Comparison of ENCODE assay signal across 8 cellular contexts in the genomic region with DNA sequence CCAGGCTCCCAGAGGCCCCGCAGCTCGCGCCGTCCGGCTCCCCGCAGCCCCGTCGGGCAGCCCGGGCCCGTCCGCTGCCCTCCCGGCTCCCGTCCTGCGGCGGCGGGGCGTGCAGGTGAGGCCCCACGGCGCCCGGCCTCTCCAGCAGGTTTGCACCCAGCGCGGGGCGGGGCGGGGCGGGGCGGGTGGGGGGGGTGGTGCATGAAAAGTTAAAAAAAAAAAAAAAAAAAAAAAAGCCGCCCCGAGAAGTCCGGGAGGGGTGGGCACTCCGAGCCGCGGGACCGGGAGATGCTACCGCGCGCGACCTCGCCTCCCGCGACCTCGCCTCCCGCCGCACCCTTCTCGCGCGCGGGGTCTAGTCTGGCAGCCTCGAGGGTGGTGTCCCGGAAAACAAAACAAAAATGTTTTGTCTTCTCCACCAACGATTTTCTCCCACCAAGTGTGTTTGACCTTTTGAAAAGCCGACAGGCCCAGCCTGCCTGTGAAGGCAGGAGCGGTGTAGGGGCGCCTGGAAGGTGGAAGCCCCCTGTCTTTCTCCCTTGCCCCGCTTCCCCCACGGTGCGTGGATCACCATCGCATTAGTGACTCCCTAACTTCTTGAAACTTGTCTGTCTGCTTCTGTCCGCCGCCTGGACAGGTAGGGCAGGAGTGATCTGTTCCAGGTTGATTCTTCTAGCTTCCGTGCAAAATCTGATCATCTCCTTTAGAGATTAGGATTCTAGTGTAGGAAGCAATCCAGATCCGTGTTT. TPM values are rescaled to one million over a fixed set of nuclear protein-coding genes. Genes with fewer than 3 reads are reported as not detected.
DNase-seq lines count a peak whose midpoint lies in the region; ATAC-seq and TF ChIP-seq lines count a peak whose summit lies in the region.

No MANE protein-coding gene starts in this region.

- no peaks in the 10 kb centered on the region for H3K27me3 Mint-ChIP-seq in Caco-2 (ENCODE audit: insufficient read depth, unreplicated experiment)
- no peaks in the 10 kb centered on the region for H3K27me3 Mint-ChIP-seq in activated naive CD8-positive, alpha-beta T cell treated with anti-CD3 and anti-CD28 coated beads for 36 hours
- H3K27me3 Mint-ChIP-seq in stimulated activated memory B cell treated with anti-CD40 and anti-IgM and Interleukin-4, amounts not matched to agents 10 μg/mL and 1 μg/mL and 100 μg/mL, for 72 hours = no peaks in the 10 kb centered on the region

- CTCF ChIA-PET in Caco-2 (lab: Charles Lee) = interaction anchor here (0.7 to 1.7 kb wide), 5 partner anchors 38 to 88 kb away, joined by 3 to 8 read pairs (median 7); a partner anchor contains a TSS

- H3K4me1 Mint-ChIP-seq in Caco-2 (ENCODE audit: low read depth, unreplicated experiment) = peaks cover 10% of the 10 kb centered on the region
- peaks cover 62% of the 10 kb centered on the region for H3K4me1 Mint-ChIP-seq in activated naive CD8-positive, alpha-beta T cell treated with anti-CD3 and anti-CD28 coated beads for 36 hours
- peaks cover 61% of the 10 kb centered on the region for H3K4me1 Mint-ChIP-seq in stimulated activated memory B cell treated with anti-CD40 and anti-IgM and Interleukin-4, amounts not matched to agents 10 μg/mL and 1 μg/mL and 100 μg/mL, for 72 hours

- peaks cover 5% of the 10 kb centered on the region; the same call in 1 of the 2 replicates for H3K4me1 ChIP-seq in Caco-2
- peaks cover 33% of the 10 kb centered on the region for H3K4me1 ChIP-seq in HUES48 (ENCODE audit: control insufficient read depth, insufficient read depth, low read length)
- peaks cover 15% of the 10 kb centered on the region for H3K4me1 ChIP-seq in iPS-15b (ENCODE audit: control insufficient read depth, insufficient read depth, low read length)

- intact Hi-C loops in Caco-2 (cut with micrococcal nuclease; ENCODE audit: unreplicated experiment) = loop anchor here (2.0 kb wide), 1 partner anchor 88 kb away; a partner anchor contains a TSS

- TF ChIP-seq CTCF in Caco-2 (IDR thresholded peaks at IDR 0.05; ENCODE audit: insufficient read depth in 1 of 2, low read depth in 1 of 2, low read length in 1 of 2, severe bottlenecking in 1 of 2, unreplicated experiment in 1 of 2) = no peak

- no TSS peak for BruUV-seq in Caco-2 (replicated peaks; lab: Mats Ljungman, UMichigan)

- H3K27me3 ChIP-seq in Caco-2 (replicated peaks; ENCODE audit: control insufficient read depth, insufficient read depth, low read length) = no peaks in the 10 kb centered on the region
- no peaks in the 10 kb centered on the region for H3K27me3 ChIP-seq in HUES48 (ENCODE audit: control insufficient read depth, insufficient read depth, low read length)
- H3K27me3 ChIP-seq in iPS-15b (ENCODE audit: control insufficient read depth, insufficient read depth, low read length) = no peaks in the 10 kb centered on the region

- peak overlapping the region; percentile 84 for H3K4me3 Mint-ChIP-seq in Caco-2 (ENCODE audit: unreplicated experiment)
- H3K4me3 Mint-ChIP-seq in activated naive CD8-positive, alpha-beta T cell treated with anti-CD3 and anti-CD28 coated beads for 36 hours = peak overlapping the region; percentile 98
- H3K4me3 Mint-ChIP-seq in stimulated activated memory B cell treated with anti-CD40 and anti-IgM and Interleukin-4, amounts not matched to agents 10 μg/mL and 1 μg/mL and 100 μg/mL, for 72 hours = peak overlapping the region; percentile 95

- H3K36me3 Mint-ChIP-seq in Caco-2 (ENCODE audit: insufficient read depth, unreplicated experiment) = peaks cover 7% of the 10 kb centered on the region
- H3K36me3 Mint-ChIP-seq in activated naive CD8-positive, alpha-beta T cell treated with anti-CD3 and anti-CD28 coated beads for 36 hours = peaks cover 32% of the 10 kb centered on the region
- peaks cover 2% of the 10 kb centered on the region for H3K36me3 Mint-ChIP-seq in stimulated activated memory B cell treated with anti-CD40 and anti-IgM and Interleukin-4, amounts not matched to agents 10 μg/mL and 1 μg/mL and 100 μg/mL, for 72 hours

- H3K9me3 ChIP-seq in Caco-2 (no peaks in the 10 kb centered on the region), HUES48 (ENCODE audit: control insufficient read depth, insufficient read depth, low read length) (no peaks in the 10 kb centered on the region), iPS-15b (ENCODE audit: control insufficient read depth, insufficient read depth, low read length) (no peaks in the 10 kb centered on the region)

- no peaks in the 10 kb centered on the region for H3K9me3 Mint-ChIP-seq in Caco-2 (ENCODE audit: unreplicated experiment)
- H3K9me3 Mint-ChIP-seq in activated naive CD8-positive, alpha-beta T cell treated with anti-CD3 and anti-CD28 coated beads for 36 hours = no peaks in the 10 kb centered on the region
- H3K9me3 Mint-ChIP-seq in stimulated activated memory B cell treated with anti-CD40 and anti-IgM and Interleukin-4, amounts not matched to agents 10 μg/mL and 1 μg/mL and 100 μg/mL, for 72 hours = no peaks in the 10 kb centered on the region

- peak overlapping the region; percentile 83 for H3K27ac Mint-ChIP-seq in Caco-2 (ENCODE audit: unreplicated experiment)
- peak overlapping the region; percentile 92 for H3K27ac Mint-ChIP-seq in activated naive CD8-positive, alpha-beta T cell treated with anti-CD3 and anti-CD28 coated beads for 36 hours
- peak overlapping the region; percentile 86 for H3K27ac Mint-ChIP-seq in stimulated activated memory B cell treated with anti-CD40 and anti-IgM and Interleukin-4, amounts not matched to agents 10 μg/mL and 1 μg/mL and 100 μg/mL, for 72 hours

- H3K4me3 ChIP-seq in Caco-2 (ENCODE audit: low read depth, low read length) (peak overlapping the region; percentile 73), HUES48 (ENCODE audit: low read depth, low read length) (peak overlapping the region; percentile 80), iPS-15b (ENCODE audit: low read depth, low read length) (peak overlapping the region; percentile 73)

- peak overlapping the region; percentile 29 for H3K27ac ChIP-seq in HUES48 (ENCODE audit: low read depth, low read length)

- DNase-seq in Caco-2 = peak in 1 of 2 experiments; percentile 19
- DNase-seq in activated naive CD8-positive, alpha-beta T cell treated with anti-CD3 and anti-CD28 coated beads for 36 hours = peak; percentile 41
- DNase-seq in NCI-H774 (lab: John Stamatoyannopoulos, UW) = no peak

- POLR2A ChIA-PET in Caco-2 (lab: Charles Lee) = interaction anchor here (1.0 to 1.2 kb wide), 2 partner anchors 27 to 352 kb away, joined by 3 to 6 read pairs; no protein-coding TSS in a partner anchor

- H3K9ac ChIP-seq in HUES48 (ENCODE audit: low read depth, low read length) = peak overlapping the region; percentile 34; the same call in 1 of the 2 replicates
- H3K9ac ChIP-seq in iPS-15b (ENCODE audit: low read depth, low read length) = peak overlapping the region; percentile 38

- ATAC-seq in stimulated activated memory B cell treated with anti-CD40 and anti-IgM and Interleukin-4, amounts not matched to agents 10 μg/mL and 1 μg/mL and 100 μg/mL, for 72 hours = peak; percentile 73
- ATAC-seq in HG02973 (IDR thresholded peaks at IDR 0.05; ENCODE audit: unreplicated experiment) = no peak
- ATAC-seq in HG03045 (IDR thresholded peaks at IDR 0.05; ENCODE audit: unreplicated experiment) = no peak

- no peaks in the 10 kb centered on the region for H3K36me3 ChIP-seq in Caco-2 (ENCODE audit: control insufficient read depth, insufficient read depth, low read length)
- H3K36me3 ChIP-seq in HUES48 (ENCODE audit: control insufficient read depth, insufficient read depth, low read length) = no peaks in the 10 kb centered on the region
- H3K36me3 ChIP-seq in iPS-15b (ENCODE audit: control insufficient read depth, insufficient read depth, low read length) = no peaks in the 10 kb centered on the region

RNA-seq across cellular contexts. Expression of a gene that starts 0.5 kb away (rescaled TPM):
- total RNA-seq in Caco-2 (2022) = 9.9 and 10.2 TPM in 2 replicates
- 10 to 100 TPM; 67.2 to 67.7 TPM for total RNA-seq in activated naive CD8-positive, alpha-beta T cell treated with anti-CD3 and anti-CD28 coated beads for 36 hours

RNA-seq across cellular contexts. Expression of a gene that starts 52.7 kb away (rescaled TPM):
- total RNA-seq in Caco-2 (2022) = 0.35 and 0.43 TPM in 2 replicates
- under 1 TPM; 0.16 to 0.21 TPM for total RNA-seq in activated naive CD8-positive, alpha-beta T cell treated with anti-CD3 and anti-CD28 coated beads for 36 hours
